ENCODE assay signal across 1 cellular context in the genomic region with DNA sequence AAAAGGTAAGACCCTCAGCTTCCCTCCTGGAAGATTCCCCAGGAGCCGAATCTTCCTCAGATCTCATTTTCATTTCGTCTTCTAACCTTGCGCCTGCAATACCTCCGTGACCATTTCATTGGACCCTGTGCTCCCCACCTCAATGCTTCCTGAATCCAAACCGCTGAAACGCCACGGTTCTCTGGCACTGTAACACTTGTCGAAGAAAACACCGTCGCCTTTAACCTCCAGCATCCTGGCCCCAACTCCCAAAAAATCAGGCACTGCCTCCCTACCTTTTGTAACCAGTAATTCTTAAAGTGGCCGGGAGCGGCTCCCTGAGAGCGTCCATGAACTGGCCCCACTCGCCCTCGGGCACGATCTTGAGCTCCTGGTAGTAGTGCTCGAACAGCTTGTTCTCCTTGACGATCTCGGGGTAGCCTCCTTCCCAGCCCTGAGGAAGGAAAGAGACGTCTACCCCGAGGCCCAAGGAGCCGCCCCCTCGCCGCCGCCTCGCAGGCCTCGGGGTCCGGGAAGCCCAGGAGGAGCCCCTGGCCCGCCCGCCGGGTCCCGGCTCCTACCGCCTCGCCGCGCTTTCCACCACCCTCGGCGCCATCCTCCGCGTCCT.
TF ChIP-seq lines count a peak whose summit lies in the region.

No MANE protein-coding gene starts in this region.

TF ChIP-seq in SK-N-SH, 30 proteins besides CTCF, POLR2A, EP300 and RAD21 (continued from another document):
- TF ChIP-seq REST (IDR thresholded peaks at IDR 0.05; ENCODE audit: low read depth, low read length) (no peak), TEAD4 (IDR thresholded peaks at IDR 0.05; ENCODE audit: borderline replicate concordance, insufficient read depth) (no peak), EZH2phosphoT487 (IDR thresholded peaks at IDR 0.05; ENCODE audit: borderline replicate concordance, low read depth) (no peak), CHD2 (IDR thresholded peaks at IDR 0.05; ENCODE audit: low read length, partially characterized antibody) (no peak), POLR2AphosphoS5 (IDR thresholded peaks at IDR 0.05; ENCODE audit: low read depth, low read length) (no peak), RXRA (IDR thresholded peaks at IDR 0.05; ENCODE audit: borderline replicate concordance, low read depth) (no peak), GABPA (IDR thresholded peaks at IDR 0.05; ENCODE audit: low read depth) (no peak), RCOR1 (IDR thresholded peaks at IDR 0.05; ENCODE audit: low read length) (no peak), FOSL2 (IDR thresholded peaks at IDR 0.05; ENCODE audit: borderline replicate concordance, low read depth) (no peak), IRF3 (IDR thresholded peaks at IDR 0.05; ENCODE audit: low read depth, low read length) (no peak)
